ENCODE assay signal across 23 cellular contexts in the genomic region with DNA sequence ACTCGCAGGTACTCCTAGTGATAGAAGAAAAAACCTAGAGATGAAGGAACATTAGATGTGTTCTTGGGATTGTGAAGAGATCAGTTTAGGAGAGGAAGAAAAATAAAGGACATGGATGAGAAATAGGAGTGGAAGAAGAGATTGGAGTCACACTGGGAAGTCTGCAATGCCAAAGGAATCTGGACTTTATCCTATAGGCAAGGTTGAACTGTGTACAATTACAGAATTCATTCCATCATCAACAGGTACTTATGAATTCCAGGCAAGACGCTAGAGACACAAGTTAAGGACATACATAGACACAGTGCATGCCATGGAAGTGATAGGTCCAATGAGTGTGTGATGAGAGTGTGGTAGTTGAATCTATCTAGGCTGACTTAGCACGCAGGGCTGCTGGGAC.
"Had no signal": no experiment of that assay in that cellular context is flagged by ENCODE, and none has a peak within 500 bp of the region (broad histone marks: within the 10 kb centered on the region; RNA-seq: fewer than 3 reads in every experiment).

No MANE protein-coding gene starts in this region.

- DNase-seq: dorsolateral prefrontal cortex; effector CD4-positive, alpha-beta T cell; gastrocnemius medialis; head of caudate nucleus; kidney; left lung; mesendoderm; midbrain; naive thymus-derived CD8-positive, alpha-beta T cell; nephron progenitor cell; nucleus accumbens; stimulated activated CD4-positive, alpha-beta T cell treated with anti-CD3 and anti-CD28 coated beads, Interleukin-1b, Interleukin-23, amount 100 ng/mL, for 48 hours; stimulated activated CD4-positive, alpha-beta T cell treated with anti-CD3 and anti-CD28 coated beads, Interleukin-4, amount 100 ng/mL, for 1 hour; stimulated activated CD8-positive, alpha-beta memory T cell treated with anti-CD3 and anti-CD28 coated beads, Interleukin-4, amount 100 ng/mL, for 48 hours; stimulated activated naive CD4-positive, alpha-beta T cell; stimulated activated naive CD8-positive, alpha-beta T cell treated with anti-CD3 and anti-CD28 coated beads, Interleukin-15, amount 100 ng/mL, for 72 hours; transverse colon had no signal

- H3K4me1 Mint-ChIP-seq: naive thymus-derived CD8-positive, alpha-beta T cell; stimulated activated naive CD8-positive, alpha-beta T cell treated with anti-CD3 and anti-CD28 coated beads, Interleukin-15, amount 100 ng/mL, for 72 hours had no signal

- H3K9me3 ChIP-seq: gastrocnemius medialis, left lung, prostate gland, right atrium auricular region, suprapubic skin, transverse colon, vagina had no signal

- H3K4me1 ChIP-seq: gastrocnemius medialis, left lung, prostate gland, right atrium auricular region, suprapubic skin, vagina had no signal

- H3K36me3 ChIP-seq: gastrocnemius medialis, left lung, prostate gland, right atrium auricular region, suprapubic skin, transverse colon, vagina had no signal

- H3K4me3 Mint-ChIP-seq: naive thymus-derived CD8-positive, alpha-beta T cell; nephron progenitor cell; stimulated activated naive CD8-positive, alpha-beta T cell treated with anti-CD3 and anti-CD28 coated beads, Interleukin-15, amount 100 ng/mL, for 72 hours had no signal

- ATAC-seq: gastrocnemius medialis; left lung; naive thymus-derived CD8-positive, alpha-beta T cell; stimulated activated naive CD8-positive, alpha-beta T cell treated with anti-CD3 and anti-CD28 coated beads, Interleukin-15, amount 100 ng/mL, for 72 hours had no signal

- H3K27me3 ChIP-seq: gastrocnemius medialis, left lung, right atrium auricular region, suprapubic skin, transverse colon, vagina had no signal

- FAIRE-seq: colon, kidney had no signal

- H3K27ac ChIP-seq: dorsolateral prefrontal cortex, gastrocnemius medialis, left lung, prostate gland, right atrium auricular region, skin epidermis, suprapubic skin, transverse colon, vagina had no signal

- H3K27ac Mint-ChIP-seq: naive thymus-derived CD8-positive, alpha-beta T cell; nephron progenitor cell; stimulated activated naive CD8-positive, alpha-beta T cell treated with anti-CD3 and anti-CD28 coated beads, Interleukin-15, amount 100 ng/mL, for 72 hours had no signal

- H3K4me3 ChIP-seq: dorsolateral prefrontal cortex, gastrocnemius medialis, left lung, prostate gland, right atrium auricular region, skin epidermis, suprapubic skin, transverse colon, vagina had no signal

- H3K9me3 Mint-ChIP-seq: nephron progenitor cell had no signal
